ENCODE assay signal across 31 cellular contexts in genomic region chr19:30278882-30279254, GRCh38.
A peak's percentile ranks its signal among the peaks of the same experiment; 100 is the strongest.
DNase-seq lines count a peak whose midpoint lies in the region; FAIRE-seq and TF ChIP-seq lines count a peak whose summit lies in the region.
"Had no signal": no experiment of that assay in that cellular context is flagged by ENCODE, and none has a peak within 500 bp of the region (broad histone marks: within the 10 kb centered on the region; RNA-seq: fewer than 3 reads in every experiment).

No MANE protein-coding gene starts in this region.

- H2BK12ac ChIP-seq in H1 (ENCODE audit: low read depth, low read length) = no peak overlapping the region

- no peaks in the 10 kb centered on the region for H3K23me2 ChIP-seq in H1 (ENCODE audit: low read depth, low read length)

- 95% methylated on average over 9 of the region's 9 CpGs; no CpG with 5 or more reads in 1 of the 2 experiments for WGBS in H1 (ENCODE audit: extremely low coverage in 1 of 2, insufficient coverage in 1 of 2, insufficient read length in 1 of 2, insufficient replicate concordance in 2 of 2, low coverage in 1 of 2, low lambda C conversion rate in 2 of 2, missing lambda C conversion rate in 1 of 2), 2 experiments

- CTCF ChIA-PET in HEK293 (lab: Yijun Ruan, JAX) (interaction anchor here (0.7 to 1.3 kb wide), 3 partner anchors 10 to 233 kb away, joined by 3 to 4 read pairs (median 3); no protein-coding TSS in a partner anchor), H1 (lab: Charles Lee; ENCODE audit: partially characterized antibody) (no interaction called here)

- H3K56ac ChIP-seq in H1 (replicated peaks; ENCODE audit: insufficient read length, low read depth, low read length) = no peak overlapping the region

- POLR2A ChIA-PET in HEK293 (lab: Yijun Ruan, JAX) (no interaction called here), H1 (lab: Charles Lee; ENCODE audit: partially characterized antibody) (no interaction called here)

- H2BK5ac ChIP-seq in H1 (ENCODE audit: low read depth, low read length) = no peak overlapping the region

- no peak overlapping the region for H3K23ac ChIP-seq in H1 (ENCODE audit: insufficient read length)

- no peak for TF ChIP-seq EP300 in H1 (IDR thresholded peaks at IDR 0.05; ENCODE audit: borderline replicate concordance in 1 of 2, low read depth in 2 of 2, low read length in 2 of 2)

- no peak overlapping the region for H2BK15ac ChIP-seq in H1 (ENCODE audit: low read length)

- H2AFZ ChIP-seq in H1 (ENCODE audit: low read length) = no peak overlapping the region

- no peak overlapping the region for H4K5ac ChIP-seq in H1 (ENCODE audit: insufficient read length, low read depth, low read length)

- peaks cover 10% of the 10 kb centered on the region; the same call in 1 of the 2 replicates for H3K4me1 ChIP-seq in HEK293 (ENCODE audit: control insufficient read depth, insufficient read depth, low read length)
- peaks cover 2 to 17% (median 6%) of the 10 kb centered on the region in 4 experiments for H3K4me1 ChIP-seq in H1 (replicated peaks in 1 of 4; ENCODE audit: control insufficient read depth in 3 of 4, insufficient read depth in 4 of 4, low read length in 3 of 4)
- H3K4me1 ChIP-seq: A549, BE2C, BLaER1, Caco-2 had no signal

- no peak for TF ChIP-seq RAD21 in H1 (IDR thresholded peaks at IDR 0.05 in 1 of 2, conservative IDR thresholded peaks at IDR 0.05 in 1 of 2; ENCODE audit: low read depth in 2 of 2, low read length in 2 of 2)

- TF ChIP-seq POLR2A in H1 (IDR thresholded peaks at IDR 0.05; ENCODE audit: control extremely low read depth in 1 of 2, low read depth in 2 of 2, low read length in 2 of 2) (no peak), erythroblast (IDR thresholded peaks at IDR 0.05; ENCODE audit: low read length) (no peak)

- H2BK20ac ChIP-seq in H1 (ENCODE audit: low read length) = no peak overlapping the region

- H2BK120ac ChIP-seq in H1 (replicated peaks; ENCODE audit: low read depth, low read length) = no peak overlapping the region

- H4K20me1 ChIP-seq in H1 (replicated peaks in 1 of 2; ENCODE audit: control insufficient read depth in 1 of 2, insufficient read depth in 2 of 2, low read length in 2 of 2) = no peaks in the 10 kb centered on the region
- H4K20me1 ChIP-seq: BLaER1; BLaER1 treated with 17β-estradiol and CSF1 and Interleukin-3, amounts not matched to agents 10 nM and 100 nM had no signal

- H4K8ac ChIP-seq in H1 (ENCODE audit: extremely low read depth, insufficient read depth, low read length) = no peak overlapping the region

- H3K36me3 ChIP-seq in HEK293 (ENCODE audit: control insufficient read depth in 2 of 2, insufficient read depth in 1 of 2, low read length in 2 of 2) (no peaks in the 10 kb centered on the region), H1 (ENCODE audit: control insufficient read depth in 2 of 4, insufficient read depth in 4 of 4, low read length in 3 of 4) (no peaks in the 10 kb centered on the region)
- H3K36me3 ChIP-seq: BLaER1; BLaER1 treated with 17β-estradiol and CSF1 and Interleukin-3, amounts not matched to agents 10 nM and 100 nM had no signal

- no peaks in the 10 kb centered on the region; a peak in 1 of 7 replicates for H3K27me3 ChIP-seq in H1 (replicated peaks in 1 of 4; ENCODE audit: control insufficient read depth in 3 of 4, extremely low read depth in 1 of 4, insufficient read depth in 3 of 4, low read length in 3 of 4)
- H3K27me3 ChIP-seq: BE2C; BLaER1; BLaER1 treated with 17β-estradiol and CSF1 and Interleukin-3, amounts not matched to agents 10 nM and 100 nM had no signal

- H3K79me2 ChIP-seq in H1 (ENCODE audit: control insufficient read depth in 1 of 2, insufficient read depth in 2 of 2, low read length in 2 of 2) = no peaks in the 10 kb centered on the region

- H3K9ac ChIP-seq in H1 (replicated peaks in 1 of 4; ENCODE audit: extremely low read depth in 1 of 4, low read depth in 3 of 4, low read length in 3 of 4) = no peak overlapping the region
- H3K9ac ChIP-seq: BLaER1; BLaER1 treated with 17β-estradiol and CSF1 and Interleukin-3, amounts not matched to agents 10 nM and 100 nM had no signal

- H3K27ac ChIP-seq in HEK293 (ENCODE audit: extremely low read depth, low read depth, low read length) (no peak overlapping the region), H1 (ENCODE audit: low read depth, low read length) (no peak overlapping the region)
- H3K27ac ChIP-seq: 22Rv1; A549; BLaER1; BLaER1 treated with 17β-estradiol and CSF1 and Interleukin-3, amounts not matched to agents 10 nM and 100 nM; C4-2B had no signal

- no peak overlapping the region for H2AK5ac ChIP-seq in H1 (ENCODE audit: low read depth, low read length)

- H3K18ac ChIP-seq in H1 (ENCODE audit: extremely low read depth, low read length) = no peak overlapping the region

- H3K4ac ChIP-seq in H1 (replicated peaks; ENCODE audit: insufficient read length, low read depth, low read length) = no peak overlapping the region

- no peak for FAIRE-seq in H1 (lab: Jason Lieb, UNC)
- FAIRE-seq: A204.1, A549, D721Med had no signal

- H3K4me2 ChIP-seq in H1 (ENCODE audit: insufficient read depth in 1 of 2, low read depth in 2 of 2, low read length in 2 of 2) = no peak overlapping the region
- H3K4me2 ChIP-seq: A549; BLaER1; BLaER1 treated with 17β-estradiol and CSF1 and Interleukin-3, amounts not matched to agents 10 nM and 100 nM had no signal

- H4K91ac ChIP-seq in H1 (replicated peaks; ENCODE audit: insufficient read length, low read length) = no peak overlapping the region

- H3K79me1 ChIP-seq in H1 (ENCODE audit: low read depth, low read length) = no peaks in the 10 kb centered on the region

- H3K14ac ChIP-seq in H1 (ENCODE audit: insufficient read length) = no peak overlapping the region

- H3K4me3 ChIP-seq in HEK293 (ENCODE audit: low read depth, low read length) = no peak overlapping the region
- no peak overlapping the region for H3K4me3 ChIP-seq in H1 (ENCODE audit: extremely low read depth in 1 of 4, insufficient read depth in 2 of 4, low read depth in 3 of 4, low read length in 4 of 4)
- H3K4me3 ChIP-seq: A549; BLaER1; BLaER1 treated with 17β-estradiol and CSF1 and Interleukin-3, amounts not matched to agents 10 nM and 100 nM had no signal

- H3K9me3 ChIP-seq in HEK293 (ENCODE audit: control insufficient read depth, insufficient read depth, low read depth, low read length) (no peaks in the 10 kb centered on the region; the same call in 1 of the 2 replicates), H1 (ENCODE audit: insufficient read depth in 2 of 2, low read depth in 1 of 2, low read length in 1 of 2) (no peaks in the 10 kb centered on the region; a peak in 1 of 4 replicates)
- H3K9me3 ChIP-seq: BE2C; BLaER1; BLaER1 treated with 17β-estradiol and CSF1 and Interleukin-3, amounts not matched to agents 10 nM and 100 nM; Caco-2 had no signal

- TF ChIP-seq CTCF in HEK293 (tag by site-specific recombination; IDR thresholded peaks at IDR 0.05) (no peak), H1 (IDR thresholded peaks at IDR 0.05; ENCODE audit: control extremely low read depth in 1 of 3, insufficient read depth in 1 of 3, low read depth in 1 of 3, low read length in 3 of 3) (no peak)

- DNase-seq in H1 (ENCODE audit: low read depth in 1 of 2, low spot score in 2 of 2) = no peak
- no peak for DNase-seq in erythroblast (lab: John Stamatoyannopoulos, UW)
- DNase-seq in LoVo (ENCODE audit: low spot score) = no peak
- DNase-seq: 8988T; ACHN; AML-193; BE2C; C1 segment of cervical spinal cord; Caco-2; Calu3; CD4-positive, alpha-beta memory T cell; CD4-positive, alpha-beta T cell; CD4-positive, CD25-positive, alpha-beta regulatory T cell; CD8-positive, alpha-beta memory T cell; CD8-positive, alpha-beta T cell; COR-L47; DMS 273 treated with DMSO at 0.1 percent for 48 hours; DMS153; DMS53; DMS79; DMS79 treated with DMSO at 0.1 percent for 48 hours; DND-41; EL had no signal

TF ChIP-seq in HEK293, 187 proteins besides CTCF, POLR2A, EP300 and RAD21:
- no peak for TF ChIP-seq ZXDB (tag by site-specific recombination; IDR thresholded peaks at IDR 0.05)
- no peak for TF ChIP-seq ZNF341 (tag by site-specific recombination; IDR thresholded peaks at IDR 0.05; ENCODE audit: low read depth)
- TF ChIP-seq ZNF623 (tag by site-specific recombination; IDR thresholded peaks at IDR 0.05) = peak; percentile 95

TF ChIP-seq in H1, 55 proteins besides CTCF, POLR2A, EP300 and RAD21:
- no peak for TF ChIP-seq YY1 (IDR thresholded peaks at IDR 0.05; ENCODE audit: low read depth, low read length)
- peak; percentile 77; the same call in 1 of the 2 replicates for TF ChIP-seq KDM1A (IDR thresholded peaks at IDR 0.05; ENCODE audit: borderline replicate concordance, low read length)
